Comparison of ENCODE assay signal across 1 cellular context in the genomic region with DNA sequence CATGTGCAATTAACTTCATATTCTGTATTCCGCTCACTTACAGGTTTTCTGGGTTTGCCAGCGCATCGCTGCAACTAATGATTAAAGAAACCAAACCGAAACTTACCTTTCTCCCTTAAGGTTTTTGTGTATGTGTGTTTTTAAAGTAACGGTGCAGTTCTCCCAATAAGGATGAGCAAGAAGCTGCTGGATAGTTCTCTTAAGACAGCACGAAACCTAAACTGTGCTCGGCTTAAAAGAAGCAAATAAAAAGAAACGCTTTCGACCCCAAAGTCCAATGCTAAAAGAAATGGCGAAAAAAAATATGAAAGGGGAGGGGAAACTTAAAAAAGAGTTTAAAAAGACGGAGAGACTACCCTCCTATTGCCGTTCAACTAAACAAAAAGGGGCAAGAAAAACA.
TF ChIP-seq lines count a peak whose summit lies in the region.

No MANE protein-coding gene starts in this region.

TF ChIP-seq in HEK293, 187 proteins besides CTCF, POLR2A, EP300 and RAD21 (continued from another document):
- TF ChIP-seq ZNF610 (tag by site-specific recombination; IDR thresholded peaks at IDR 0.05; ENCODE audit: borderline replicate concordance): no peak
- TF ChIP-seq, protein P1, sequence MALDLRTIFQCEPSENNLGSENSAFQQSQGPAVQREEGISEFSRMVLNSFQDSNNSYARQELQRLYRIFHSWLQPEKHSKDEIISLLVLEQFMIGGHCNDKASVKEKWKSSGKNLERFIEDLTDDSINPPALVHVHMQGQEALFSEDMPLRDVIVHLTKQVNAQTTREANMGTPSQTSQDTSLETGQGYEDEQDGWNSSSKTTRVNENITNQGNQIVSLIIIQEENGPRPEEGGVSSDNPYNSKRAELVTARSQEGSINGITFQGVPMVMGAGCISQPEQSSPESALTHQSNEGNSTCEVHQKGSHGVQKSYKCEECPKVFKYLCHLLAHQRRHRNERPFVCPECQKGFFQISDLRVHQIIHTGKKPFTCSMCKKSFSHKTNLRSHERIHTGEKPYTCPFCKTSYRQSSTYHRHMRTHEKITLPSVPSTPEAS (tag by site-specific recombination; IDR thresholded peaks at IDR 0.05): no peak
- TF ChIP-seq, protein P2, sequence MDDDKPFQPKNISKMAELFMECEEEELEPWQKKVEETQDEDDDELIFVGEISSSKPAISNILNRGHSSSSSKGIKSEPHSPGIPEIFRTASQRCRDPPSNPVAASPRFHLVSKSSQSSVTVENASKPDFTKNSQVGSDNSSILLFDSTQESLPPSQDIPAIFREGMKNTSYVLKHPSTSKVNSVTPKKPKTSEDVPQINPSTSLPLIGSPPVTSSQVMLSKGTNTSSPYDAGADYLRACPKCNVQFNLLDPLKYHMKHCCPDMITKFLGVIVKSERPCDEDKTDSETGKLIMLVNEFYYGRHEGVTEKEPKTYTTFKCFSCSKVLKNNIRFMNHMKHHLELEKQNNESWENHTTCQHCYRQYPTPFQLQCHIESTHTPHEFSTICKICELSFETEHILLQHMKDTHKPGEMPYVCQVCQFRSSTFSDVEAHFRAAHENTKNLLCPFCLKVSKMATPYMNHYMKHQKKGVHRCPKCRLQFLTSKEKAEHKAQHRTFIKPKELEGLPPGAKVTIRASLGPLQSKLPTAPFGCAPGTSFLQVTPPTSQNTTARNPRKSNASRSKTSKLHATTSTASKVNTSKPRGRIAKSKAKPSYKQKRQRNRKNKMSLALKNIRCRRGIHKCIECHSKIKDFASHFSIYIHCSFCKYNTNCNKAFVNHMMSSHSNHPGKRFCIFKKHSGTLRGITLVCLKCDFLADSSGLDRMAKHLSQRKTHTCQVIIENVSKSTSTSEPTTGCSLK (tag by site-specific recombination; IDR thresholded peaks at IDR 0.05): no peak
- no peak for TF ChIP-seq ZNF221 (tag by site-specific recombination; IDR thresholded peaks at IDR 0.05; ENCODE audit: borderline replicate concordance)
- TF ChIP-seq ZNF112 (tag by site-specific recombination; IDR thresholded peaks at IDR 0.05): no peak
TF ChIP-seq in HEK293: peak in this region for 0.
